8 cellular contexts compared by ENCODE assay signal in the genomic region with DNA sequence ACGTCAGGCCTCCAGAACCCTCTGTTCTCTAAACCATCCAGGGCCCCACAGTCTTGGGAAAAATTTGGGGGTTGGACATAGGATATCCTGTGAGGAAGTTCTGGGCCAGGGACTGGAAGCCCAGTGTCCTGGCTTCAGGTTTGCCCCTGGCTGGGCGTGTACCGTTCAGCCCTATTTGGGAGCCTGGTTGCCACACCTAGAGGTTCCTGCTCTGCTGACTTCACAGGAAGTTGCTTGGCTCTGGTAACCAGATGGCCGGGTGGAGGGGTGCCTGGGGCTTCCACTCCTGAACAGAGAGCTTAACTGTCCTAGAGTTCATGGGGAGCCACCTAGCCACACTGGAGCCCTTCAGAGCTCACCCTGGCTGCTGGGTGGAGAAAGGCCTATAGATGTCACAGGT.
A peak's percentile ranks its signal among the peaks of the same experiment; 100 is the strongest.
DNase-seq lines count a peak whose midpoint lies in the region; ATAC-seq lines count a peak whose summit lies in the region.

No MANE protein-coding gene starts in this region.

- H3K9me3 Mint-ChIP-seq in activated naive CD4-positive, alpha-beta T cell treated with anti-CD3 and anti-CD28 coated beads, Interleukin-2, amount 50 U/mL, for 24 hours, result no peaks in the 10 kb centered on the region

- peak overlapping the region; percentile 31 for H3K27ac ChIP-seq in stomach smooth muscle (ENCODE audit: low read length)

- H3K4me1 ChIP-seq in stomach smooth muscle (ENCODE audit: control insufficient read depth, insufficient read depth, low read length), result peaks cover 9% of the 10 kb centered on the region

- H3K4me3 Mint-ChIP-seq in activated naive CD4-positive, alpha-beta T cell treated with anti-CD3 and anti-CD28 coated beads, Interleukin-2, amount 50 U/mL, for 24 hours, result peak overlapping the region; percentile 81

- H3K9ac ChIP-seq in stomach smooth muscle (ENCODE audit: low read length in 2 of 2), result peak overlapping the region; percentile 62 to 64

- peaks cover 2% of the 10 kb centered on the region for H3K36me3 Mint-ChIP-seq in activated naive CD4-positive, alpha-beta T cell treated with anti-CD3 and anti-CD28 coated beads, Interleukin-2, amount 50 U/mL, for 24 hours

- no peak overlapping the region for H3K27ac Mint-ChIP-seq in activated naive CD4-positive, alpha-beta T cell treated with anti-CD3 and anti-CD28 coated beads, Interleukin-2, amount 50 U/mL, for 24 hours

- H3K27me3 ChIP-seq in stomach smooth muscle (ENCODE audit: control insufficient read depth in 1 of 2, insufficient read depth in 2 of 2, low read length in 2 of 2), result peaks cover 0 to 3% of the 10 kb centered on the region in 2 donors

- H3K36me3 ChIP-seq in stomach smooth muscle (ENCODE audit: control insufficient read depth in 2 of 2, insufficient read depth in 2 of 2, low read length in 2 of 2), result peaks cover 0 to 3% of the 10 kb centered on the region in 2 donors

- peaks cover 18% of the 10 kb centered on the region for H3K9me3 ChIP-seq in iPS-18c (ENCODE audit: control insufficient read depth, insufficient read depth, low read length)
- no peaks in the 10 kb centered on the region for H3K9me3 ChIP-seq in stomach smooth muscle (ENCODE audit: control insufficient read depth in 2 of 2, low read length in 2 of 2)

- DNase-seq in activated naive CD4-positive, alpha-beta T cell treated with Interleukin-2 at 50 U/mL for 16 hours, result peak; percentile 19
- DNase-seq in activated naive CD4-positive, alpha-beta T cell (lab: John Stamatoyannopoulos, UW), result no peak
- DNase-seq in islet precursor cell, result no peak
- no peak for DNase-seq in medulla oblongata (ENCODE audit: extremely low spot score)

- ATAC-seq in GM18502 (IDR thresholded peaks at IDR 0.05; ENCODE audit: poor library complexity, unreplicated experiment), result no peak

- H3K27me3 Mint-ChIP-seq in activated naive CD4-positive, alpha-beta T cell treated with anti-CD3 and anti-CD28 coated beads, Interleukin-2, amount 50 U/mL, for 24 hours, result no peaks in the 10 kb centered on the region

- peak overlapping the region; percentile 79; the same call in 1 of the 2 replicates for H3K4me3 ChIP-seq in iPS-18c (ENCODE audit: insufficient read depth, low read depth, low read length)
- peak overlapping the region in 1 of 2 donors; percentile 76 for H3K4me3 ChIP-seq in stomach smooth muscle (ENCODE audit: low read length in 2 of 2)

- peaks cover 16% of the 10 kb centered on the region for H3K4me1 Mint-ChIP-seq in activated naive CD4-positive, alpha-beta T cell treated with anti-CD3 and anti-CD28 coated beads, Interleukin-2, amount 50 U/mL, for 24 hours
